32 cellular contexts compared by ENCODE assay signal in the genomic region with DNA sequence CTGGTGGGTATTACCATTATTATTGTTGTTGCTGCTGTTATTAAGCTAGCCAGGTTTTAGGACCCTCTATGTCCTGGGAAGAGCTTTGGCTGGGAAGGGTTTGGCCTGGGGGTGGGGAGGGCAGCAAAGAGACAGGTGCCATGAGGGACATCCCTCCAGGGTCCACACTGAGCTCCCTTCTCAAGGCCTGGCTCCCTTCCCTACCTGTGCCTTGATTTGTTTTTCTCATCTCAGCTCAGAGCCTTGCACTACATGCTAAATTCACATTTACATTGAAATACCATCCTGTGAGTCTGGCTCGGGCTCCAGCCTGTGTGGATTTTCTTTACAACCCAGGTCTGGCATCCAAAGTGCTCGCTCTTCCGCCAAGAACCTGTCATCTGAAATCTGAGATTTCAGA.
"Had no signal": no experiment of that assay in that cellular context is flagged by ENCODE, and none has a peak within 500 bp of the region (broad histone marks: within the 10 kb centered on the region; RNA-seq: fewer than 3 reads in every experiment).

No MANE protein-coding gene starts in this region.

- H3K9me3 Mint-ChIP-seq: activated T-helper 2 cell treated with anti-CD3 and anti-CD28 coated beads, Interferon-gamma antibody, Interleukin-2, Interleukin-4, amounts not matched to agents 10 μg/mL and 5 μg/mL and 100 μg/mL, durations not matched to agents 14 hours and 24 hours and 36 hours; T-helper 2 cell treated with Interferon-gamma antibody and Interleukin-4, amounts not matched to agents 5 μg/mL and 100 μg/mL, for 36 hours had no signal

- H3K27ac Mint-ChIP-seq: activated B cell treated with CpG ODN at 0.5 μM for 24 hours; activated CD4-positive, alpha-beta memory T cell treated with anti-CD3 and anti-CD28 coated beads, Interleukin-2, amount 10 ng/mL, durations not matched to agents 7 days and 5 days; activated CD4-positive, alpha-beta T cell treated with anti-CD3 and anti-CD28 coated beads, Interleukin-2, amount 10 ng/mL, durations not matched to agents 7 days and 5 days; activated naive CD4-positive, alpha-beta T cell treated with anti-CD3 and anti-CD28 coated beads for 36 hours; activated naive CD4-positive, alpha-beta T cell treated with anti-CD3 and anti-CD28 coated beads, Interleukin-2, amount 50 U/mL, for 24 hours; activated naive CD8-positive, alpha-beta T cell treated with anti-CD3 and anti-CD28 coated beads for 36 hours; activated naive CD8-positive, alpha-beta T cell treated with anti-CD3 and anti-CD28 coated beads, Interleukin-2, amount 50 U/mL, for 24 hours; activated T-helper 1 cell treated with anti-CD3 and anti-CD28 coated beads, Interleukin-12 subunit alpha, Interleukin-12 subunit beta, Interleukin-2, Interleukin-4 antibody, amounts not matched to agents 30 ng/mL and 10 ng/mL and 1 ng/mL, durations not matched to agents 14 hours and 24 hours and 36 hours; activated T-helper 2 cell treated with anti-CD3 and anti-CD28 coated beads, Interferon-gamma antibody, Interleukin-2, Interleukin-4, amounts not matched to agents 10 μg/mL and 5 μg/mL and 100 μg/mL, durations not matched to agents 14 hours and 24 hours and 36 hours; T-helper 17 cell; T-helper 2 cell treated with Interferon-gamma antibody and Interleukin-4, amounts not matched to agents 5 μg/mL and 100 μg/mL, for 36 hours had no signal

- H3K4me3 Mint-ChIP-seq: activated B cell treated with CpG ODN at 0.5 μM for 24 hours; activated CD4-positive, alpha-beta memory T cell treated with anti-CD3 and anti-CD28 coated beads, Interleukin-2, amount 10 ng/mL, durations not matched to agents 7 days and 5 days; activated CD4-positive, alpha-beta T cell treated with anti-CD3 and anti-CD28 coated beads, Interleukin-2, amount 10 ng/mL, durations not matched to agents 7 days and 5 days; activated naive CD4-positive, alpha-beta T cell treated with anti-CD3 and anti-CD28 coated beads for 36 hours; activated naive CD4-positive, alpha-beta T cell treated with anti-CD3 and anti-CD28 coated beads, Interleukin-2, amount 50 U/mL, for 24 hours; activated naive CD8-positive, alpha-beta T cell treated with anti-CD3 and anti-CD28 coated beads for 36 hours; activated naive CD8-positive, alpha-beta T cell treated with anti-CD3 and anti-CD28 coated beads, Interleukin-2, amount 50 U/mL, for 24 hours; activated T-helper 1 cell treated with anti-CD3 and anti-CD28 coated beads, Interleukin-12 subunit alpha, Interleukin-12 subunit beta, Interleukin-2, Interleukin-4 antibody, amounts not matched to agents 30 ng/mL and 10 ng/mL and 1 ng/mL, durations not matched to agents 14 hours and 24 hours and 36 hours; T-helper 17 cell; T-helper 2 cell treated with Interferon-gamma antibody and Interleukin-4, amounts not matched to agents 5 μg/mL and 100 μg/mL, for 36 hours had no signal

- H3K27ac ChIP-seq: adrenal gland, body of pancreas, foreskin keratinocyte, gastrocnemius medialis, heart left ventricle, WERI-Rb-1 had no signal

- H3K4me1 ChIP-seq: adrenal gland, body of pancreas, foreskin keratinocyte, gastrocnemius medialis, heart left ventricle had no signal

- H3K27me3 ChIP-seq: adrenal gland, body of pancreas had no signal

- H3K36me3 Mint-ChIP-seq: activated naive CD4-positive, alpha-beta T cell treated with anti-CD3 and anti-CD28 coated beads, Interleukin-2, amount 50 U/mL, for 24 hours; activated naive CD8-positive, alpha-beta T cell treated with anti-CD3 and anti-CD28 coated beads for 36 hours had no signal

- H3K9me3 ChIP-seq: adrenal gland, body of pancreas, gastrocnemius medialis had no signal

- H3K4me3 ChIP-seq: adrenal gland, body of pancreas, gastrocnemius medialis, heart left ventricle had no signal

- H3K36me3 ChIP-seq: adrenal gland, gastrocnemius medialis, heart left ventricle, WERI-Rb-1 had no signal

- H3K4me1 Mint-ChIP-seq: activated B cell treated with CpG ODN at 0.5 μM for 24 hours; activated naive CD4-positive, alpha-beta T cell treated with anti-CD3 and anti-CD28 coated beads, Interleukin-2, amount 50 U/mL, for 24 hours; activated naive CD8-positive, alpha-beta T cell treated with anti-CD3 and anti-CD28 coated beads for 36 hours; activated naive CD8-positive, alpha-beta T cell treated with anti-CD3 and anti-CD28 coated beads, Interleukin-2, amount 50 U/mL, for 24 hours; T-helper 17 cell had no signal

- DNase-seq: activated B cell treated with CpG ODN at 0.5 μM for 24 hours; activated CD4-positive, alpha-beta memory T cell treated with anti-CD3 and anti-CD28 coated beads, Interleukin-2, amount 10 ng/mL, durations not matched to agents 7 days and 5 days; activated CD4-positive, alpha-beta T cell treated with anti-CD3 and anti-CD28 coated beads, Interleukin-2, amount 10 ng/mL, durations not matched to agents 7 days and 5 days; activated CD4-positive, alpha-beta T cell treated with anti-CD3 and anti-CD28 coated beads, Interleukin-2, amount 50 U/mL, for 4 hours; activated effector memory CD4-positive, alpha-beta T cell treated with anti-CD3 and anti-CD28 coated beads, Interleukin-2, amount 50 U/mL, for 16 hours; activated naive CD4-positive, alpha-beta T cell treated with anti-CD3 and anti-CD28 coated beads for 36 hours; activated naive CD8-positive, alpha-beta T cell treated with anti-CD3 and anti-CD28 coated beads for 36 hours; activated naive CD8-positive, alpha-beta T cell treated with anti-CD3 and anti-CD28 coated beads, Interleukin-2, amount 50 U/mL, for 24 hours; activated T-cell treated with anti-CD3 and anti-CD28 coated beads, Interleukin-2, amount 50 U/mL, for 1 hour; activated T-cell treated with anti-CD3 and anti-CD28 coated beads, Interleukin-2, amount 50 U/mL, for 48 hours; adrenal gland; amygdala; aorta; body of pancreas; caudate nucleus; cortex of kidney; dermis blood vessel endothelial cell; effector CD4-positive, alpha-beta T cell; foreskin keratinocyte; gastrocnemius medialis; glutamatergic neuron; heart left ventricle; T-helper 1 cell; T-helper 17 cell; T1000; WERI-Rb-1 had no signal

- ATAC-seq: activated CD4-positive, CD25-positive, alpha-beta regulatory T cell treated with anti-CD3 and anti-CD28 coated beads, Interleukin-2, amount 50 U/mL, for 24 hours; activated naive CD8-positive, alpha-beta T cell treated with anti-CD3 and anti-CD28 coated beads, Interleukin-2, amount 50 U/mL, for 24 hours; body of pancreas; esophagus mucosa; foreskin keratinocyte; gastrocnemius medialis; heart left ventricle; T-helper 17 cell had no signal
